ENCODE assay signal across 9 cellular contexts in the genomic region with DNA sequence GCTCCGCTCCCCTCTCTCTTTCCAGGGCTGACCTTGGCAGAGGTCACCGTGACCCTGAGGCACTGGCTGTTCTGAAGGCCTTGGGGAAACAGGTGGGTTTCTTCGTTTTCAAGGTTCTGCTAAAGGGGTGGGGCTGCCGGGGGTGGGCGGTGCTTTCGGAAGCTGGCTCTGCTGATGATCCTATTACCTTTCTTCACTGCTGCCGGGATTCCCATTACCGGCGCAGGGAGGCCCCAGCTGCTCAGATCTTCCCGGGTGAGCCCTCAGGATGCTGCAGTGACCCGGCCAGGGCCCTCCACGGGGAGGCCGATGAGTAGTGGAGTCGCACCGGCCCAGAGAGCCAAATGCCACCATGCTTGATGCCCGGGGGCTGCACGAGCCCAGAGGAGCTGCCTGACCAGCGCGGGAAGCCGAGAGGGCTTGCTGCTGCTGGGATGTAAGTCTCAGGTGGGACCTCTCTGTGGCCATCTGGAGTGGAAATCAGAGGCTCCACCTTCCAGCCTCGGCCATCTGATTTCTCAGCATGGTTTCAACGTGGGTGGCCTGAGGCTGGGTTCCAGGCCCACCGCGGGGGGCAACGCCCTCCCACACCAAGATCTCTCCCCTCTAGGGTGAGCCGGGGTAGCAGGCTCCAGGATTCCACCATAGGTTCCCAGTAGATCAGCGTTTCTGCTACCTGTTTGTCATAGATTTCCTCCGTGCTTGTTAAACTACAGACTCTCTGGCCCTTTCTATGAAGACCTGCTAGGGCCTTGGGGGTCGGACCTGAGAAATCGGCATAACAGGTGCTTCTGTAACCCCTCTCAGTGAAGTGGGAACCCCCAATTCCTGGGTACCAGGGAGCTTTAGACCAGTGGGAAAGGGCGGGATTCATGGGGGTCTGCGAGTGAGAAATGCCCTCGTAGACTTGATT. TPM values are rescaled to one million over a fixed set of nuclear protein-coding genes. Genes with fewer than 3 reads are reported as not detected.
DNase-seq lines count a peak whose midpoint lies in the region; TF ChIP-seq lines count a peak whose summit lies in the region.
"Had no signal": no experiment of that assay in that cellular context is flagged by ENCODE, and none has a peak within 500 bp of the region (broad histone marks: within the 10 kb centered on the region; RNA-seq: fewer than 3 reads in every experiment).

No MANE protein-coding gene starts in this region.

- H3K27me3 ChIP-seq in ACC112 (ENCODE audit: insufficient read depth, low read length) = no peaks in the 10 kb centered on the region

- no peaks in the 10 kb centered on the region for H3K36me3 ChIP-seq in ACC112 (ENCODE audit: insufficient read depth, low read length)

- peak overlapping the region; percentile 78 for H3K4me3 ChIP-seq in ACC112 (ENCODE audit: low read depth, low read length)
- H3K4me3 ChIP-seq in astrocyte of the spinal cord (ENCODE audit: low read depth, low read length) = peak overlapping the region; percentile 44

- DNase-seq in HT-29 (ENCODE audit: low spot score) = peak; percentile 9
- DNase-seq in astrocyte of the spinal cord (ENCODE audit: low read depth, low spot score) = no peak
- DNase-seq in mesenteric fat pad (ENCODE audit: low spot score) = peak; percentile 81
- DNase-seq in activated gamma-delta T cell treated with Interleukin-2 at 50 U/mL for 16 hours = no peak
- DNase-seq in NAMALWA (ENCODE audit: low spot score) = no peak
- no peak for DNase-seq in NCI-H1092 treated with DMSO at 0.1 percent for 48 hours (lab: John Stamatoyannopoulos, UW)
- no peak for DNase-seq in amygdala (lab: John Stamatoyannopoulos, UW)
- DNase-seq: SIG-M5 had no signal

- H3K79me2 ChIP-seq in ACC112 (ENCODE audit: control insufficient read depth, insufficient read depth, low read length, unreplicated experiment) = peaks cover 8% of the 10 kb centered on the region

- H3K4me1 ChIP-seq in ACC112 (ENCODE audit: control insufficient read depth, insufficient read depth, low read length, unreplicated experiment) = peaks cover 9% of the 10 kb centered on the region

- no peak overlapping the region for H3K27ac ChIP-seq in ACC112 (ENCODE audit: low read depth, low read length)

- no peak for TF ChIP-seq CTCF in astrocyte of the spinal cord (IDR thresholded peaks at IDR 0.05; ENCODE audit: low read depth, low read length)

- in situ Hi-C loops in astrocyte of the spinal cord (cut with HindIII; ENCODE audit: low sequenced_read_pairs) = no loop called here

- H2AFZ ChIP-seq in ACC112 (ENCODE audit: low read length, unreplicated experiment) = no peak overlapping the region

RNA-seq across cellular contexts. Expression of gene ADCY7, which starts 21.6 kb away (rescaled TPM):
- 1.0 and 1.1 TPM in 2 replicates for total RNA-seq in HT-29 (2014; rRNA removed; shearing (Covaris generic))
- 26.8 TPM for total RNA-seq in mesenteric fat pad

Comparison
In these comparisons a context has a peak if more than half of its experiments do, and no peak if none do; other contexts are left out.
1. DNase-seq: peak in HT-29 (single experiment) and mesenteric fat pad (single experiment); none in astrocyte of the spinal cord (single experiment), activated gamma-delta T cell treated with Interleukin-2 at 50 U/mL for 16 hours (single experiment), NAMALWA (single experiment), NCI-H1092 treated with DMSO at 0.1 percent for 48 hours (single experiment) and amygdala (0 of 56).
2. RNA of gene ADCY7, which starts 21.6 kb away (total RNA-seq): 26.8 TPM in mesenteric fat pad (single experiment); 1.0 to 1.1 TPM in HT-29; every median in the first group is over 10 times any median in the second.